8 cellular contexts compared by ENCODE assay signal in genomic region chr6:139250296-139251274, GRCh38. TPM values are rescaled to one million over a fixed set of nuclear protein-coding genes. Genes with fewer than 3 reads are reported as not detected.
A peak's percentile ranks its signal among the peaks of the same experiment; 100 is the strongest.
DNase-seq lines count a peak whose midpoint lies in the region; ATAC-seq and TF ChIP-seq lines count a peak whose summit lies in the region.

No MANE protein-coding gene starts in this region.

- CTCF ChIA-PET in AG04449 (lab: Yijun Ruan, JAX): interaction anchor here (0.9 to 2.6 kb wide), 5 partner anchors 9 to 31 kb away, joined by 4 to 23 read pairs (median 4); no protein-coding TSS in a partner anchor

- intact Hi-C loops in mucosa of descending colon (cut with DNase I, micrococcal nuclease): no loop called here

- DNase-seq in AG04449 (ENCODE audit: low read depth, low spot score) (no peak), NCI-H1930 (lab: John Stamatoyannopoulos, UW) (peak; percentile 7 to 23), mucosa of descending colon (peak; percentile 60 to 72 (median 66)), substantia nigra (lab: John Stamatoyannopoulos, UW) (peak in 27 of 49 donors; percentile 3 to 51 (median 17))
- DNase-seq in activated CD4-positive, alpha-beta T cell treated with anti-CD3 and anti-CD28 coated beads for 48 hours: peak; percentile 75
- DNase-seq in effector CD8-positive, alpha-beta T cell (lab: John Stamatoyannopoulos, UW): peak; percentile 2

- ATAC-seq in GM18508 (IDR thresholded peaks at IDR 0.05; ENCODE audit: insufficient read depth, unreplicated experiment): peak; percentile 97
- ATAC-seq in HG02885 (IDR thresholded peaks at IDR 0.05; ENCODE audit: poor library complexity, unreplicated experiment): peak; percentile 95
- ATAC-seq in mucosa of descending colon: peak; percentile 94

- H3K4me1 ChIP-seq in mucosa of descending colon (ENCODE audit: low read depth): no peaks in the 10 kb centered on the region

- TF ChIP-seq CTCF in AG04449 (IDR thresholded peaks at IDR 0.05; ENCODE audit: insufficient read depth, low read length, missing control alignments) (peak; percentile 72), mucosa of descending colon (IDR thresholded peaks at IDR 0.05) (peak; percentile 68)

- no peak overlapping the region for H3K4me3 ChIP-seq in AG04449 (ENCODE audit: low read depth, low read length)
- H3K4me3 ChIP-seq in mucosa of descending colon: no peak overlapping the region

- POLR2A ChIA-PET in AG04449 (lab: Yijun Ruan, JAX): no interaction called here

- no peak overlapping the region for H3K27ac ChIP-seq in substantia nigra (ENCODE audit: low read depth, low read length, poor library complexity, severe bottlenecking)

- H3K9me3 ChIP-seq in mucosa of descending colon: no peaks in the 10 kb centered on the region

- H3K36me3 ChIP-seq in mucosa of descending colon (ENCODE audit: low read depth): no peaks in the 10 kb centered on the region

RNA-seq across cellular contexts. Expression of gene TXLNB, which starts 41.2 kb away (rescaled TPM):
- under 1 TPM; 0.29 to 0.89 (median 0.36) TPM for total RNA-seq in mucosa of descending colon
